Comparison of ENCODE assay signal across 24 cellular contexts in genomic region chr3:38588995-38589937, GRCh38.
DNase-seq lines count a peak whose midpoint lies in the region; ATAC-seq, FAIRE-seq and TF ChIP-seq lines count a peak whose summit lies in the region.
"Had no signal": no experiment of that assay in that cellular context is flagged by ENCODE, and none has a peak within 500 bp of the region (broad histone marks: within the 10 kb centered on the region; RNA-seq: fewer than 3 reads in every experiment).

No MANE protein-coding gene starts in this region.

- in situ Hi-C loops in transverse colon (cut with MboI; ENCODE audit: low pct_ligation_motif_present in 1 of 4, low pct_unique_long_range_greater_than_20kb in 1 of 4, low sequenced_read_pairs in 3 of 4): no loop called here

- POLR2A ChIA-PET in activated naive CD8-positive, alpha-beta T cell treated with anti-CD3 and anti-CD28 coated beads, Interleukin-2, amount 10 ng/mL, durations not matched to agents 7 days and 5 days (lab: Charles Lee): no interaction called here
- POLR2A ChIA-PET in activated CD4-positive, alpha-beta memory T cell treated with anti-CD3 and anti-CD28 coated beads, Interleukin-2, amount 10 ng/mL, durations not matched to agents 7 days and 5 days (lab: Charles Lee): no interaction called here

- no peaks in the 10 kb centered on the region for H3K4me1 Mint-ChIP-seq in activated naive CD8-positive, alpha-beta T cell treated with anti-CD3 and anti-CD28 coated beads, Interleukin-2, amount 10 ng/mL, durations not matched to agents 7 days and 5 days
- H3K4me1 Mint-ChIP-seq in activated naive CD8-positive, alpha-beta T cell treated with anti-CD3 and anti-CD28 coated beads, Interleukin-2, amount 50 U/mL, for 24 hours: no peaks in the 10 kb centered on the region
- H3K4me1 Mint-ChIP-seq in activated CD4-positive, alpha-beta memory T cell treated with anti-CD3 and anti-CD28 coated beads, Interleukin-2, amount 10 ng/mL, durations not matched to agents 7 days and 5 days: no peaks in the 10 kb centered on the region
- H3K4me1 Mint-ChIP-seq: central memory CD8-positive, alpha-beta T cell had no signal

- no peaks in the 10 kb centered on the region for H3K27me3 ChIP-seq in lower lobe of right lung (ENCODE audit: low read depth)
- H3K27me3 ChIP-seq in transverse colon: peaks cover 4% of the 10 kb centered on the region
- H3K27me3 ChIP-seq in body of pancreas: no peaks in the 10 kb centered on the region
- H3K27me3 ChIP-seq: SJSA1 had no signal

- H3K36me3 Mint-ChIP-seq in activated naive CD8-positive, alpha-beta T cell treated with anti-CD3 and anti-CD28 coated beads, Interleukin-2, amount 10 ng/mL, durations not matched to agents 7 days and 5 days: no peaks in the 10 kb centered on the region
- no peaks in the 10 kb centered on the region for H3K36me3 Mint-ChIP-seq in activated naive CD8-positive, alpha-beta T cell treated with anti-CD3 and anti-CD28 coated beads, Interleukin-2, amount 50 U/mL, for 24 hours (ENCODE audit: low read depth)
- H3K36me3 Mint-ChIP-seq in activated CD4-positive, alpha-beta memory T cell treated with anti-CD3 and anti-CD28 coated beads, Interleukin-2, amount 10 ng/mL, durations not matched to agents 7 days and 5 days (ENCODE audit: low read depth): no peaks in the 10 kb centered on the region

- TF ChIP-seq EP300 in transverse colon (IDR thresholded peaks at IDR 0.05; ENCODE audit: low read depth): no peak

- H3K4me1 ChIP-seq in lower lobe of right lung (no peaks in the 10 kb centered on the region), transverse colon (no peaks in the 10 kb centered on the region), body of pancreas (no peaks in the 10 kb centered on the region)
- H3K4me1 ChIP-seq: SJSA1 had no signal

- no peak for FAIRE-seq in GM12891 (lab: Jason Lieb, UNC)
- FAIRE-seq: H54, urothelium cell line had no signal

- peak; percentile 4 for DNase-seq in activated naive CD8-positive, alpha-beta T cell treated with anti-CD3 and anti-CD28 coated beads, Interleukin-2, amount 10 ng/mL, durations not matched to agents 7 days and 5 days
- no peak for DNase-seq in activated naive CD8-positive, alpha-beta T cell treated with anti-CD3 and anti-CD28 coated beads, Interleukin-2, amount 50 U/mL, for 24 hours
- peak; percentile 6 for DNase-seq in activated CD4-positive, alpha-beta memory T cell treated with anti-CD3 and anti-CD28 coated beads, Interleukin-2, amount 10 ng/mL, durations not matched to agents 7 days and 5 days
- DNase-seq in lower lobe of right lung: peak; percentile 23
- peak; percentile 2 for DNase-seq in transverse colon
- no peak for DNase-seq in body of pancreas
- DNase-seq in NCI-H82 treated with DMSO at 0.1 percent for 48 hours (lab: John Stamatoyannopoulos, UW; ENCODE audit: unreplicated experiment): no peak
- DNase-seq in GM12891 (ENCODE audit: insufficient read length, low spot score): no peak
- DNase-seq: activated CD4-positive, alpha-beta T cell treated with anti-CD3 and anti-CD28 coated beads for 48 hours; activated naive CD4-positive, alpha-beta T cell treated with Interleukin-2 at 50 U/mL for 16 hours; activated T-cell treated with anti-CD3 and anti-CD28 coated beads for 4 hours; anterior cingulate cortex; EL; NCI-H1092; NCI-H2029; PC-9; stimulated activated CD4-positive, alpha-beta T cell treated with anti-CD3 and anti-CD28 coated beads, Interleukin-12 subunit alpha, Interleukin-12 subunit beta, amount 100 ng/mL, for 4 hours had no signal

- H3K9me3 ChIP-seq in lower lobe of right lung: no peaks in the 10 kb centered on the region
- no peaks in the 10 kb centered on the region for H3K9me3 ChIP-seq in transverse colon
- no peaks in the 10 kb centered on the region for H3K9me3 ChIP-seq in body of pancreas
- H3K9me3 ChIP-seq: SJSA1 had no signal

- 83 to 84% methylated on average over 12 to 20 of the region's 20 CpGs for WGBS in transverse colon (ENCODE audit: low coverage in 1 of 2), 2 donors
- WGBS in body of pancreas, 2 donors: 58 to 63% methylated on average over 18 to 20 of the region's 20 CpGs

- no peak for TF ChIP-seq POLR2A in transverse colon (IDR thresholded peaks at IDR 0.05)
- no peak for TF ChIP-seq POLR2A in body of pancreas (IDR thresholded peaks at IDR 0.05)
- TF ChIP-seq POLR2A in GM12891 (IDR thresholded peaks at IDR 0.05; ENCODE audit: low read depth, low read length): no peak

- H3K4me3 ChIP-seq in lower lobe of right lung (no peak overlapping the region), transverse colon (no peak overlapping the region), body of pancreas (no peak overlapping the region)
- H3K4me3 ChIP-seq: lung, PC-9, SJSA1 had no signal

- H3K27ac ChIP-seq in lower lobe of right lung (no peak overlapping the region), transverse colon (no peak overlapping the region), body of pancreas (no peak overlapping the region)
- H3K27ac ChIP-seq: epithelial cell of prostate, HL-60, PC-9, SJSA1 had no signal

- no peak overlapping the region for H3K4me3 Mint-ChIP-seq in activated naive CD8-positive, alpha-beta T cell treated with anti-CD3 and anti-CD28 coated beads, Interleukin-2, amount 10 ng/mL, durations not matched to agents 7 days and 5 days
- no peak overlapping the region for H3K4me3 Mint-ChIP-seq in activated naive CD8-positive, alpha-beta T cell treated with anti-CD3 and anti-CD28 coated beads, Interleukin-2, amount 50 U/mL, for 24 hours
- H3K4me3 Mint-ChIP-seq in activated CD4-positive, alpha-beta memory T cell treated with anti-CD3 and anti-CD28 coated beads, Interleukin-2, amount 10 ng/mL, durations not matched to agents 7 days and 5 days: no peak overlapping the region
- H3K4me3 Mint-ChIP-seq: central memory CD8-positive, alpha-beta T cell had no signal

- peaks cover 12% of the 10 kb centered on the region for H3K27me3 Mint-ChIP-seq in activated naive CD8-positive, alpha-beta T cell treated with anti-CD3 and anti-CD28 coated beads, Interleukin-2, amount 10 ng/mL, durations not matched to agents 7 days and 5 days
- H3K27me3 Mint-ChIP-seq in activated naive CD8-positive, alpha-beta T cell treated with anti-CD3 and anti-CD28 coated beads, Interleukin-2, amount 50 U/mL, for 24 hours: peaks cover 7% of the 10 kb centered on the region
- peaks cover 9% of the 10 kb centered on the region for H3K27me3 Mint-ChIP-seq in activated CD4-positive, alpha-beta memory T cell treated with anti-CD3 and anti-CD28 coated beads, Interleukin-2, amount 10 ng/mL, durations not matched to agents 7 days and 5 days

- H3K36me3 ChIP-seq in lower lobe of right lung (no peaks in the 10 kb centered on the region), transverse colon (no peaks in the 10 kb centered on the region), body of pancreas (replicated peaks in 1 of 2; ENCODE audit: insufficient read depth in 1 of 2, low read depth in 2 of 2) (no peaks in the 10 kb centered on the region)
- H3K36me3 ChIP-seq: SJSA1 had no signal

- no peak overlapping the region for H3K27ac Mint-ChIP-seq in activated naive CD8-positive, alpha-beta T cell treated with anti-CD3 and anti-CD28 coated beads, Interleukin-2, amount 10 ng/mL, durations not matched to agents 7 days and 5 days
- H3K27ac Mint-ChIP-seq in activated naive CD8-positive, alpha-beta T cell treated with anti-CD3 and anti-CD28 coated beads, Interleukin-2, amount 50 U/mL, for 24 hours: no peak overlapping the region
- no peak overlapping the region for H3K27ac Mint-ChIP-seq in activated CD4-positive, alpha-beta memory T cell treated with anti-CD3 and anti-CD28 coated beads, Interleukin-2, amount 10 ng/mL, durations not matched to agents 7 days and 5 days

- no peaks in the 10 kb centered on the region for H3K9me3 Mint-ChIP-seq in activated naive CD8-positive, alpha-beta T cell treated with anti-CD3 and anti-CD28 coated beads, Interleukin-2, amount 10 ng/mL, durations not matched to agents 7 days and 5 days
- no peaks in the 10 kb centered on the region for H3K9me3 Mint-ChIP-seq in activated naive CD8-positive, alpha-beta T cell treated with anti-CD3 and anti-CD28 coated beads, Interleukin-2, amount 50 U/mL, for 24 hours
- no peaks in the 10 kb centered on the region for H3K9me3 Mint-ChIP-seq in activated CD4-positive, alpha-beta memory T cell treated with anti-CD3 and anti-CD28 coated beads, Interleukin-2, amount 10 ng/mL, durations not matched to agents 7 days and 5 days
- H3K9me3 Mint-ChIP-seq: central memory CD8-positive, alpha-beta T cell had no signal

- TF ChIP-seq CTCF in lower lobe of right lung (IDR thresholded peaks at IDR 0.05): no peak
- TF ChIP-seq CTCF in transverse colon (IDR thresholded peaks at IDR 0.05): no peak
- TF ChIP-seq CTCF in body of pancreas (IDR thresholded peaks at IDR 0.05): no peak

- no peak for ATAC-seq in activated naive CD8-positive, alpha-beta T cell treated with anti-CD3 and anti-CD28 coated beads, Interleukin-2, amount 10 ng/mL, durations not matched to agents 7 days and 5 days (ENCODE audit: low read depth)
- ATAC-seq in activated naive CD8-positive, alpha-beta T cell treated with anti-CD3 and anti-CD28 coated beads, Interleukin-2, amount 50 U/mL, for 24 hours: no peak
- ATAC-seq in lower lobe of right lung: no peak
- no peak for ATAC-seq in body of pancreas

- intact Hi-C loops in lower lobe of right lung (cut with DNase I) (no loop called here), transverse colon (cut with DNase I; ENCODE audit: low total_unique reads) (no loop called here), body of pancreas (cut with DNase I) (no loop called here)

- CTCF ChIA-PET in activated CD4-positive, alpha-beta memory T cell treated with anti-CD3 and anti-CD28 coated beads, Interleukin-2, amount 10 ng/mL, durations not matched to agents 7 days and 5 days (lab: Charles Lee): no interaction called here

TF ChIP-seq in GM12891, 5 proteins besides CTCF, POLR2A, EP300 and RAD21:
- no peak for TF ChIP-seq POLR2AphosphoS5 (IDR thresholded peaks at IDR 0.05; ENCODE audit: low read depth, low read length)
- TF ChIP-seq POU2F2 (IDR thresholded peaks at IDR 0.05; ENCODE audit: low read depth, low read length): no peak
- no peak for TF ChIP-seq SPI1 (IDR thresholded peaks at IDR 0.05; ENCODE audit: low read depth, low read length)
- TF ChIP-seq PAX5 (IDR thresholded peaks at IDR 0.05; ENCODE audit: insufficient read depth, low read length, severe bottlenecking): no peak
- TF ChIP-seq TAF1 (IDR thresholded peaks at IDR 0.05; ENCODE audit: low read depth, low read length): no peak

Comparison
In these comparisons a context has a peak if more than half of its experiments do, and no peak if none do; other contexts are left out.
1. DNase-seq: peak in activated naive CD8-positive, alpha-beta T cell treated with anti-CD3 and anti-CD28 coated beads, Interleukin-2, amount 10 ng/mL, durations not matched to agents 7 days and 5 days (single experiment), activated CD4-positive, alpha-beta memory T cell treated with anti-CD3 and anti-CD28 coated beads, Interleukin-2, amount 10 ng/mL, durations not matched to agents 7 days and 5 days (single experiment), lower lobe of right lung (single experiment) and transverse colon (single experiment); none in activated naive CD8-positive, alpha-beta T cell treated with anti-CD3 and anti-CD28 coated beads, Interleukin-2, amount 50 U/mL, for 24 hours (single experiment), body of pancreas (0 of 4), NCI-H82 treated with DMSO at 0.1 percent for 48 hours (single experiment) and GM12891 (single experiment).